In the genomic region with DNA sequence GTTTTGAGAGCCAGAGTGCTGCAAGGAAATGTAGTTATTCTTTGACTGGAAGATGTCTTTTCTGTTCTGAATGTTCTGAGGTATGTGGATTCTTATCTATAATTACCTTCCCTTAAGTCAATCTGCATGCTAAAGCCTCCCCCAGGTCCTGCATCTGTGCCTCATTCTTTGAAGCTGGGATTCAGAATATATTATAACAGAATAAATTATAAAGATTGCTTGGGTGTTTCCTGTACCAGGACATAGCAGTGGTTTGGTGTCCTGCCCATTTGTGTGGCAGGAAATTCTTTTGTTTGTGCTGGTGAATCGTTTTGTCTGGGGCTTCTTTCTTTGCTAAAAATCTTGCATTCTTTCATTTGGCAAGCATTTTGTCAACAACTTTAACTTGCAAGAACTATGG, we compare ENCODE assay signal across 25 cellular contexts.
DNase-seq lines count a peak whose midpoint lies in the region; ATAC-seq and TF ChIP-seq lines count a peak whose summit lies in the region.
"Had no signal": no experiment of that assay in that cellular context is flagged by ENCODE, and none has a peak within 500 bp of the region (broad histone marks: within the 10 kb centered on the region; RNA-seq: fewer than 3 reads in every experiment).

No MANE protein-coding gene starts in this region.

- peaks cover 80% of the 10 kb centered on the region for H3K79me2 ChIP-seq in PC-3 (ENCODE audit: low read length)

- H3F3A ChIP-seq in PC-3 (ENCODE audit: low read length, unreplicated experiment), result no peaks in the 10 kb centered on the region

- DNase-seq in AG08395 (ENCODE audit: low spot score), result peak; percentile 58
- peak; percentile 71 for DNase-seq in PC-3
- peak; percentile 19 for DNase-seq in MCF 10A (ENCODE audit: unreplicated experiment)
- DNase-seq in kidney tubule cell (ENCODE audit: low spot score), result peak; percentile 17
- no peak for DNase-seq in activated T-cell treated with anti-CD3 and anti-CD28 coated beads, Interleukin-2, amount 50 U/mL, for 48 hours
- no peak for DNase-seq in GM20000 (ENCODE audit: low spot score)
- DNase-seq: activated CD4-positive, alpha-beta memory T cell treated with anti-CD3 and anti-CD28 coated beads for 36 hours; activated naive CD4-positive, alpha-beta T cell; activated T-cell treated with anti-CD3 and anti-CD28 coated beads for 4 hours; anterior cingulate cortex; colonic mucosa; KG1; left cardiac atrium; NCI-H1048; NCI-H2081; NCI-H524; retina; SHP77 treated with DMSO at 0.1 percent for 48 hours; stimulated activated CD4-positive, alpha-beta T cell treated with anti-CD3 and anti-CD28 coated beads, Interleukin-15, amount 100 ng/mL, for 24 hours; T-helper 2 cell had no signal

- H3K36me3 Mint-ChIP-seq in MCF 10A (ENCODE audit: insufficient read depth, unreplicated experiment), result no peaks in the 10 kb centered on the region
- H3K36me3 Mint-ChIP-seq: activated CD4-positive, alpha-beta memory T cell treated with anti-CD3 and anti-CD28 coated beads for 36 hours; neural progenitor cell; stimulated activated effector memory CD8-positive, alpha-beta T cell treated with anti-CD3 and anti-CD28 coated beads, Interleukin-12 subunit alpha, Interleukin-12 subunit beta, amount 100 ng/mL, for 72 hours had no signal

- intact Hi-C loops in PC-3 (cut with micrococcal nuclease) (loop anchor here (5.0 kb wide), 4 partner anchors 60 to 130 kb away; a partner anchor contains a TSS), MCF 10A (cut with micrococcal nuclease) (no loop called here)

- H4K20me1 ChIP-seq in PC-3 (ENCODE audit: low read length), result no peaks in the 10 kb centered on the region

- H3K27ac ChIP-seq in PC-3 (ENCODE audit: low read length), result peak overlapping the region; percentile 35
- H3K27ac ChIP-seq: A549, colonic mucosa, neural progenitor cell had no signal

- no peaks in the 10 kb centered on the region for H3K9me2 ChIP-seq in PC-3 (replicated peaks; ENCODE audit: low read length)

- no peak overlapping the region for H3K4me3 ChIP-seq in PC-3 (ENCODE audit: low read length)
- H3K4me3 ChIP-seq: A549, colonic mucosa, neural progenitor cell had no signal

- H3K4me2 ChIP-seq in PC-3 (ENCODE audit: low read length), result peak overlapping the region; percentile 45
- H3K4me2 ChIP-seq: A549, neural progenitor cell had no signal

- H3K27me3 Mint-ChIP-seq in MCF 10A (ENCODE audit: insufficient read depth, unreplicated experiment), result no peaks in the 10 kb centered on the region

- TF ChIP-seq CTCF in PC-3 (conservative IDR thresholded peaks at IDR 0.05; ENCODE audit: low read depth, low read length), result no peak
- TF ChIP-seq CTCF in MCF 10A (IDR thresholded peaks at IDR 0.05; ENCODE audit: unreplicated experiment), result no peak
- no peak for TF ChIP-seq CTCF in GM20000 (IDR thresholded peaks at IDR 0.05; ENCODE audit: extremely low read depth, missing control alignments)

- CTCF ChIA-PET in PC-3 (lab: Charles Lee), result no interaction called here
- CTCF ChIA-PET in MCF 10A (lab: Yijun Ruan, JAX), result interaction anchor here (0.5 to 3.3 kb wide), 4 partner anchors 205 to 368 kb away, joined by 3 to 20 read pairs (median 4); no protein-coding TSS in a partner anchor

- H3K4me1 ChIP-seq in PC-3 (ENCODE audit: insufficient read depth, low read length), result peaks cover 59% of the 10 kb centered on the region
- H3K4me1 ChIP-seq: colonic mucosa, neural progenitor cell had no signal

- no peak overlapping the region for H3K4me3 Mint-ChIP-seq in MCF 10A (ENCODE audit: unreplicated experiment)
- H3K4me3 Mint-ChIP-seq: activated CD4-positive, alpha-beta memory T cell treated with anti-CD3 and anti-CD28 coated beads for 36 hours; neural progenitor cell; stimulated activated effector memory CD8-positive, alpha-beta T cell treated with anti-CD3 and anti-CD28 coated beads, Interleukin-12 subunit alpha, Interleukin-12 subunit beta, amount 100 ng/mL, for 72 hours had no signal

- H3K36me3 ChIP-seq in PC-3 (ENCODE audit: low read depth, low read length), result peaks cover 3% of the 10 kb centered on the region; the same call in 1 of the 2 replicates
- H3K36me3 ChIP-seq: colonic mucosa, neural progenitor cell had no signal

- no peak overlapping the region for H2AFZ ChIP-seq in PC-3 (ENCODE audit: low read length)
- H2AFZ ChIP-seq: neural progenitor cell had no signal

- ATAC-seq in PC-3, result peak; percentile 81
- no peak for ATAC-seq in HG02642 (IDR thresholded peaks at IDR 0.05; ENCODE audit: poor library complexity, unreplicated experiment)
- ATAC-seq in HG03457 (IDR thresholded peaks at IDR 0.05; ENCODE audit: unreplicated experiment), result no peak
- ATAC-seq: A549; left cardiac atrium; stimulated activated effector memory CD8-positive, alpha-beta T cell treated with anti-CD3 and anti-CD28 coated beads, Interleukin-12 subunit alpha, Interleukin-12 subunit beta, amount 100 ng/mL, for 72 hours had no signal

- H3K27ac Mint-ChIP-seq in MCF 10A (ENCODE audit: low read depth, unreplicated experiment), result peak overlapping the region; percentile 20
- H3K27ac Mint-ChIP-seq: activated CD4-positive, alpha-beta memory T cell treated with anti-CD3 and anti-CD28 coated beads for 36 hours; neural progenitor cell; stimulated activated effector memory CD8-positive, alpha-beta T cell treated with anti-CD3 and anti-CD28 coated beads, Interleukin-12 subunit alpha, Interleukin-12 subunit beta, amount 100 ng/mL, for 72 hours had no signal

- H3K9me3 Mint-ChIP-seq in MCF 10A (ENCODE audit: unreplicated experiment), result no peaks in the 10 kb centered on the region
- H3K9me3 Mint-ChIP-seq: activated CD4-positive, alpha-beta memory T cell treated with anti-CD3 and anti-CD28 coated beads for 36 hours; neural progenitor cell; stimulated activated effector memory CD8-positive, alpha-beta T cell treated with anti-CD3 and anti-CD28 coated beads, Interleukin-12 subunit alpha, Interleukin-12 subunit beta, amount 100 ng/mL, for 72 hours had no signal

- H3K27me3 ChIP-seq in PC-3 (ENCODE audit: low read length), result no peaks in the 10 kb centered on the region
- H3K27me3 ChIP-seq: colonic mucosa, neural progenitor cell had no signal

- H3K9me3 ChIP-seq in PC-3 (ENCODE audit: low read length), result no peaks in the 10 kb centered on the region
- H3K9me3 ChIP-seq: A549, colonic mucosa had no signal

- BruUV-seq in PC-3 (replicated peaks; lab: Mats Ljungman, UMichigan) (no TSS peak), MCF 10A (replicated peaks; lab: Mats Ljungman, UMichigan) (no TSS peak)

- POLR2A ChIA-PET in PC-3 (lab: Charles Lee; ENCODE audit: unreplicated experiment) (interaction anchor here (0.6 to 0.9 kb wide), 2 partner anchors 56 to 146 kb away, joined by 3 to 6 read pairs; no protein-coding TSS in a partner anchor), MCF 10A (lab: Yijun Ruan, JAX) (no interaction called here)

- peaks cover 16% of the 10 kb centered on the region for H3K4me1 Mint-ChIP-seq in MCF 10A (ENCODE audit: insufficient read depth, unreplicated experiment)
- H3K4me1 Mint-ChIP-seq: neural progenitor cell had no signal

- H3K9ac ChIP-seq in PC-3 (ENCODE audit: low read length), result no peak overlapping the region
- H3K9ac ChIP-seq: neural progenitor cell had no signal

Comparison
In these comparisons a context has a peak if more than half of its experiments do, and no peak if none do; other contexts are left out.
1. DNase-seq: peak in AG08395 (single experiment), PC-3 (single experiment), MCF 10A (single experiment) and kidney tubule cell (single experiment); none in activated T-cell treated with anti-CD3 and anti-CD28 coated beads, Interleukin-2, amount 50 U/mL, for 48 hours (0 of 2) and GM20000 (single experiment).